2 cellular contexts compared by ENCODE assay signal in genomic region chr2:64504774-64505720, GRCh38.
TF ChIP-seq lines count a peak whose summit lies in the region.

No MANE protein-coding gene starts in this region.

TF ChIP-seq in GM23338, 12 proteins besides CTCF, POLR2A, EP300 and RAD21:
- TF ChIP-seq EZH2phosphoT487 (IDR thresholded peaks at IDR 0.05; ENCODE audit: unreplicated experiment) = no peak
- TF ChIP-seq, protein P1, sequence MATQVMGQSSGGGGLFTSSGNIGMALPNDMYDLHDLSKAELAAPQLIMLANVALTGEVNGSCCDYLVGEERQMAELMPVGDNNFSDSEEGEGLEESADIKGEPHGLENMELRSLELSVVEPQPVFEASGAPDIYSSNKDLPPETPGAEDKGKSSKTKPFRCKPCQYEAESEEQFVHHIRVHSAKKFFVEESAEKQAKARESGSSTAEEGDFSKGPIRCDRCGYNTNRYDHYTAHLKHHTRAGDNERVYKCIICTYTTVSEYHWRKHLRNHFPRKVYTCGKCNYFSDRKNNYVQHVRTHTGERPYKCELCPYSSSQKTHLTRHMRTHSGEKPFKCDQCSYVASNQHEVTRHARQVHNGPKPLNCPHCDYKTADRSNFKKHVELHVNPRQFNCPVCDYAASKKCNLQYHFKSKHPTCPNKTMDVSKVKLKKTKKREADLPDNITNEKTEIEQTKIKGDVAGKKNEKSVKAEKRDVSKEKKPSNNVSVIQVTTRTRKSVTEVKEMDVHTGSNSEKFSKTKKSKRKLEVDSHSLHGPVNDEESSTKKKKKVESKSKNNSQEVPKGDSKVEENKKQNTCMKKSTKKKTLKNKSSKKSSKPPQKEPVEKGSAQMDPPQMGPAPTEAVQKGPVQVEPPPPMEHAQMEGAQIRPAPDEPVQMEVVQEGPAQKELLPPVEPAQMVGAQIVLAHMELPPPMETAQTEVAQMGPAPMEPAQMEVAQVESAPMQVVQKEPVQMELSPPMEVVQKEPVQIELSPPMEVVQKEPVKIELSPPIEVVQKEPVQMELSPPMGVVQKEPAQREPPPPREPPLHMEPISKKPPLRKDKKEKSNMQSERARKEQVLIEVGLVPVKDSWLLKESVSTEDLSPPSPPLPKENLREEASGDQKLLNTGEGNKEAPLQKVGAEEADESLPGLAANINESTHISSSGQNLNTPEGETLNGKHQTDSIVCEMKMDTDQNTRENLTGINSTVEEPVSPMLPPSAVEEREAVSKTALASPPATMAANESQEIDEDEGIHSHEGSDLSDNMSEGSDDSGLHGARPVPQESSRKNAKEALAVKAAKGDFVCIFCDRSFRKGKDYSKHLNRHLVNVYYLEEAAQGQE (IDR thresholded peaks at IDR 0.05; ENCODE audit: unreplicated experiment) = no peak
- TF ChIP-seq JUNB (IDR thresholded peaks at IDR 0.05; ENCODE audit: unreplicated experiment) = no peak
- TF ChIP-seq ZNF114 (CRISPR knock-in tag; IDR thresholded peaks at IDR 0.05) = no peak
- no peak for TF ChIP-seq CREB1 (CRISPR knock-in tag; IDR thresholded peaks at IDR 0.05; ENCODE audit: low read depth)
- TF ChIP-seq POLR2AphosphoS5 (IDR thresholded peaks at IDR 0.05; ENCODE audit: low read depth) = no peak
- no peak for TF ChIP-seq NANOG (IDR thresholded peaks at IDR 0.05; ENCODE audit: borderline replicate concordance)
- TF ChIP-seq, protein P2, sequence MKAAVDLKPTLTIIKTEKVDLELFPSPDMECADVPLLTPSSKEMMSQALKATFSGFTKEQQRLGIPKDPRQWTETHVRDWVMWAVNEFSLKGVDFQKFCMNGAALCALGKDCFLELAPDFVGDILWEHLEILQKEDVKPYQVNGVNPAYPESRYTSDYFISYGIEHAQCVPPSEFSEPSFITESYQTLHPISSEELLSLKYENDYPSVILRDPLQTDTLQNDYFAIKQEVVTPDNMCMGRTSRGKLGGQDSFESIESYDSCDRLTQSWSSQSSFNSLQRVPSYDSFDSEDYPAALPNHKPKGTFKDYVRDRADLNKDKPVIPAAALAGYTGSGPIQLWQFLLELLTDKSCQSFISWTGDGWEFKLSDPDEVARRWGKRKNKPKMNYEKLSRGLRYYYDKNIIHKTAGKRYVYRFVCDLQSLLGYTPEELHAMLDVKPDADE (IDR thresholded peaks at IDR 0.05) = no peak
- no peak for TF ChIP-seq STAT1 (IDR thresholded peaks at IDR 0.05; ENCODE audit: unreplicated experiment)
- TF ChIP-seq ZNF462 (CRISPR knock-in tag; IDR thresholded peaks at IDR 0.05) = no peak
- TF ChIP-seq ZNF331 (CRISPR knock-in tag; IDR thresholded peaks at IDR 0.05; ENCODE audit: low read depth) = no peak
- no peak for TF ChIP-seq EZH2 (IDR thresholded peaks at IDR 0.05; ENCODE audit: low read depth, unreplicated experiment)

TF ChIP-seq in H1, 55 proteins besides CTCF, POLR2A, EP300 and RAD21:
- TF ChIP-seq SAP30 (IDR thresholded peaks at IDR 0.05; ENCODE audit: insufficient read depth, insufficient replicate concordance, low read length) = no peak
- no peak for TF ChIP-seq CHD2 (IDR thresholded peaks at IDR 0.05; ENCODE audit: low read length)
- TF ChIP-seq NANOG (IDR thresholded peaks at IDR 0.05; ENCODE audit: insufficient read depth, low read depth, low read length, poor library complexity, severe bottlenecking) = no peak
- TF ChIP-seq SP1 (IDR thresholded peaks at IDR 0.05; ENCODE audit: low read depth, low read length) = no peak
- TF ChIP-seq CHD7 (IDR thresholded peaks at IDR 0.05; ENCODE audit: insufficient replicate concordance, low read length) = no peak
- TF ChIP-seq HDAC6 (IDR thresholded peaks at IDR 0.05; ENCODE audit: low read depth, low read length) = no peak
- no peak for TF ChIP-seq TEAD4 (IDR thresholded peaks at IDR 0.05; ENCODE audit: low read depth, low read length)
- TF ChIP-seq CREB1 (IDR thresholded peaks at IDR 0.05) = no peak
